Comparison of ENCODE assay signal across 1 cellular context in genomic region chr4:157265281-157265680, GRCh38.
TF ChIP-seq lines count a peak whose summit lies in the region.

No MANE protein-coding gene starts in this region.

TF ChIP-seq in SK-N-SH, 30 proteins besides CTCF, POLR2A, EP300 and RAD21 (continued from another document):
- TF ChIP-seq TAF1 (IDR thresholded peaks at IDR 0.05; ENCODE audit: borderline replicate concordance, low read depth, low read length) (no peak), ZBTB33 (IDR thresholded peaks at IDR 0.05; ENCODE audit: borderline replicate concordance, low read depth) (no peak), MXI1 (IDR thresholded peaks at IDR 0.05; ENCODE audit: low read depth, low read length) (no peak), SIN3A (IDR thresholded peaks at IDR 0.05; ENCODE audit: borderline replicate concordance, low read depth, low read length) (no peak), JUND (IDR thresholded peaks at IDR 0.05) (no peak), FOXM1 (IDR thresholded peaks at IDR 0.05; ENCODE audit: low read depth) (no peak), TCF12 (IDR thresholded peaks at IDR 0.05) (no peak), PBX3 (IDR thresholded peaks at IDR 0.05) (no peak), IRF3 (IDR thresholded peaks at IDR 0.05; ENCODE audit: low read depth, low read length) (no peak), NRF1 (IDR thresholded peaks at IDR 0.05; ENCODE audit: low read depth, low read length) (no peak), ELF1 (IDR thresholded peaks at IDR 0.05) (no peak), MEF2A (IDR thresholded peaks at IDR 0.05; ENCODE audit: borderline replicate concordance, low read depth) (no peak), RXRA (IDR thresholded peaks at IDR 0.05; ENCODE audit: borderline replicate concordance, low read depth) (no peak)
